In the genomic region with DNA sequence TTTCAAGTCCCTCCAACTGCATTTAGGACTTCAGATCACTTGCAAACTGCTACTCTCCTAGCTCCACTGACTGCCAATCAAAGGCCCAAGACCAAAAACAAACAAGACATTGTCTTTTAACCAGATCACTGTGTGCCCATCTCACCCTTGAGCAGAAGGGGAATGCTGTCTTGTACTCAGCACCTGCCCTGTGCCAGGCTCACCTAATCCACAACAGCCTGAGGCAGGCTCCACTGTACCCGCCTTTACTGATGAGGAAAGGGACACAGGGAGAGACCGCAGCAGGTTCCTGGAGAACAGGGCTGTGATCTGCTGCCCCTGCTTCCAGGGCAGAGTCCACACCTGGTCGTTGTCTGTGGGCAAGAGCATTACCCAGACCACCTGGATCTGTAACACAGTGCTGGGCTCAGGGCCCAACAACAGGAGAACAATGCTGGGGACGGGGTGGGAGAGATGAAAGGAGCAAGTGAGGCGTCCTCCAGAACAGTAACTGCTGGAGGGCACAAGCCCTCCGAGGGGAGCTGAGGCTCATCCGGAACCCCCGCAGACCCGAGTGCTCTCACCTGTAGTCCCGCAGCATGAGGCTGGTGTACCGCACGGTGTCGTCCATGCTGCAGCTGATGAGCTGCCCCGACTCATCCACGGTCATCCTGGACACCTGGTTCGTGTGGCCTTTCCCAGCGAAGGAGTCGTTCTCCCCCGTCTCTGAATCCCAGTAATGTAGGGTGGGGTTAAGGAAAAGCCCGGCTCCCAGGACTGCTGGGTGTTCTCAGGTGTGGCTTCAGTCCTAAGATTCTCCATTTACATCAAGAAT, we compare ENCODE assay signal across 10 cellular contexts. TPM values are rescaled to one million over a fixed set of nuclear protein-coding genes. Genes with fewer than 3 reads are reported as not detected.
DNase-seq lines count a peak whose midpoint lies in the region; TF ChIP-seq lines count a peak whose summit lies in the region.
"Had no signal": no experiment of that assay in that cellular context is flagged by ENCODE, and none has a peak within 500 bp of the region (broad histone marks: within the 10 kb centered on the region; RNA-seq: fewer than 3 reads in every experiment).

No MANE protein-coding gene starts in this region.

- no peak for TF ChIP-seq CTCF in GM13976 (IDR thresholded peaks at IDR 0.05; ENCODE audit: borderline replicate concordance, control extremely low read depth, extremely low read depth, insufficient read depth, missing control alignments)
- TF ChIP-seq CTCF in dorsolateral prefrontal cortex (IDR thresholded peaks at IDR 0.05 in 54 of 56, conservative IDR thresholded peaks at IDR 0.05 in 2 of 56; ENCODE audit: low read depth in 1 of 56, partially characterized antibody in 56 of 56) = no peak
- TF ChIP-seq CTCF in smooth muscle cell (IDR thresholded peaks at IDR 0.05; ENCODE audit: borderline replicate concordance, insufficient read depth, poor library complexity, severe bottlenecking) = no peak

- no peak overlapping the region for H3K4me3 ChIP-seq in CD4-positive, alpha-beta memory T cell (ENCODE audit: low read length in 2 of 2)
- no peak overlapping the region for H3K4me3 ChIP-seq in dorsolateral prefrontal cortex
- no peak overlapping the region for H3K4me3 ChIP-seq in smooth muscle cell
- H3K4me3 ChIP-seq: cardiac muscle cell had no signal

- DNase-seq in CD4-positive, alpha-beta memory T cell = no peak
- peak; percentile 23 for DNase-seq in GM13976 (ENCODE audit: low spot score)
- peak in 8 of 10 donors; percentile 10 to 41 (median 25) for DNase-seq in dorsolateral prefrontal cortex
- peak; percentile 88 for DNase-seq in pons (ENCODE audit: low spot score)
- DNase-seq in DMS 273 (lab: John Stamatoyannopoulos, UW; ENCODE audit: unreplicated experiment) = no peak
- DNase-seq in GDM1 (lab: John Stamatoyannopoulos, UW) = no peak
- DNase-seq in DMS79 (lab: John Stamatoyannopoulos, UW) = no peak
- no peak for DNase-seq in smooth muscle cell (lab: John Stamatoyannopoulos, UW; ENCODE audit: unreplicated experiment)
- DNase-seq: NCI-H2081 treated with DMSO at 0.1 percent for 48 hours had no signal

- no peak overlapping the region for H3K4me3 Mint-ChIP-seq in CD4-positive, alpha-beta memory T cell

- H3K4me2 ChIP-seq in smooth muscle cell = no peak overlapping the region

- H3K36me3 ChIP-seq in CD4-positive, alpha-beta memory T cell (ENCODE audit: insufficient read depth, low read length) = peaks cover 99% of the 10 kb centered on the region
- H3K36me3 ChIP-seq in smooth muscle cell (ENCODE audit: low read depth) = peaks cover 14% of the 10 kb centered on the region

- H3K9me3 ChIP-seq in CD4-positive, alpha-beta memory T cell (ENCODE audit: control insufficient read depth in 1 of 2, low read length in 2 of 2) = no peaks in the 10 kb centered on the region
- no peaks in the 10 kb centered on the region for H3K9me3 ChIP-seq in smooth muscle cell (replicated peaks; ENCODE audit: low read depth)

- no peak overlapping the region for H3K27ac ChIP-seq in CD4-positive, alpha-beta memory T cell (ENCODE audit: low read depth, low read length)
- peak overlapping the region in 48 of 59 donors; percentile 1 to 81 (median 60) for H3K27ac ChIP-seq in dorsolateral prefrontal cortex
- no peak overlapping the region for H3K27ac ChIP-seq in smooth muscle cell (ENCODE audit: low read depth)
- H3K27ac ChIP-seq: cardiac muscle cell had no signal

- H3K79me2 ChIP-seq in smooth muscle cell (ENCODE audit: low read depth) = peaks cover 5% of the 10 kb centered on the region

- CTCF ChIA-PET in CD4-positive, alpha-beta memory T cell (lab: Charles Lee; ENCODE audit: partially characterized antibody) = no interaction called here

- H3K27me3 ChIP-seq in CD4-positive, alpha-beta memory T cell (ENCODE audit: insufficient read depth, low read length) = no peaks in the 10 kb centered on the region
- H3K27me3 ChIP-seq in dorsolateral prefrontal cortex (no peaks in the 10 kb centered on the region), smooth muscle cell (ENCODE audit: low read depth) (no peaks in the 10 kb centered on the region)
- H3K27me3 ChIP-seq: cardiac muscle cell had no signal

- intact Hi-C loops in CD4-positive, alpha-beta memory T cell (cut with micrococcal nuclease) = no loop called here
- intact Hi-C loops in dorsolateral prefrontal cortex (cut with DNase I) = no loop called here

- H3K27me3 Mint-ChIP-seq in CD4-positive, alpha-beta memory T cell = no peaks in the 10 kb centered on the region

- H3K4me1 ChIP-seq in CD4-positive, alpha-beta memory T cell (ENCODE audit: insufficient read depth, low read length) = no peaks in the 10 kb centered on the region
- H3K4me1 ChIP-seq in smooth muscle cell (ENCODE audit: low read depth) = no peaks in the 10 kb centered on the region

- no peak overlapping the region for H3K9ac ChIP-seq in smooth muscle cell (ENCODE audit: low read depth)

- POLR2A ChIA-PET in CD4-positive, alpha-beta memory T cell (lab: Charles Lee; ENCODE audit: partially characterized antibody) = interaction anchor here (1.2 kb wide), 1 partner anchor 11 kb away, joined by 4 read pairs; no protein-coding TSS in a partner anchor

- H3K9me3 Mint-ChIP-seq in CD4-positive, alpha-beta memory T cell = no peaks in the 10 kb centered on the region

- 94% methylated on average over 20 of the region's 20 CpGs for WGBS in smooth muscle cell (ENCODE audit: low lambda C conversion rate)

- H3K27ac Mint-ChIP-seq in CD4-positive, alpha-beta memory T cell = peak overlapping the region in 5 of 7 donors; percentile 13 to 64 (median 62)

- H3F3A ChIP-seq in smooth muscle cell (ENCODE audit: low read depth) = no peaks in the 10 kb centered on the region

- H4K20me1 ChIP-seq in smooth muscle cell (ENCODE audit: low read depth) = peaks cover 90% of the 10 kb centered on the region

- H3K36me3 Mint-ChIP-seq in CD4-positive, alpha-beta memory T cell = peaks cover 43 to 96% of the 10 kb centered on the region in 2 donors

- in situ Hi-C loops in GM13976 (cut with MboI; ENCODE audit: low sequenced_read_pairs, unreplicated experiment) = no loop called here

- no peak overlapping the region for H2AFZ ChIP-seq in smooth muscle cell (ENCODE audit: low read depth)

- peaks cover 0 to 3% (median 2%) of the 10 kb centered on the region in 4 donors for H3K4me1 Mint-ChIP-seq in CD4-positive, alpha-beta memory T cell

RNA-seq across cellular contexts. Expression of a gene that starts 33.9 kb away (rescaled TPM):
- 100 to 1,000 TPM; 295 to 298 TPM for total RNA-seq in CD4-positive, alpha-beta memory T cell
- polyA plus RNA-seq in CD4-positive, alpha-beta memory T cell = 100 to 1,000 TPM; 337 to 348 TPM
- total RNA-seq in dorsolateral prefrontal cortex = 100 to 1,000 TPM in 77 of 120 experiments, 10 to 100 TPM in 43; 67.7 to 164 (median 107) TPM
- 224 and 259 TPM in 2 replicates for total RNA-seq in smooth muscle cell
- 273 and 283 TPM in 2 replicates for polyA plus RNA-seq in smooth muscle cell

Comparison
In these comparisons a context has a peak if more than half of its experiments do, and no peak if none do; other contexts are left out.
1. DNase-seq: peak in GM13976 (single experiment), dorsolateral prefrontal cortex (8 of 10) and pons (single experiment); none in CD4-positive, alpha-beta memory T cell (0 of 5), DMS 273 (single experiment), GDM1 (single experiment), DMS79 (single experiment) and smooth muscle cell (single experiment).
2. H3K27ac ChIP-seq: peak in dorsolateral prefrontal cortex (48 of 59); none in CD4-positive, alpha-beta memory T cell (single experiment) and smooth muscle cell (single experiment).